ENCODE assay signal across 31 cellular contexts in genomic region chr19:40684280-40684679, GRCh38.
"Had no signal": no experiment of that assay in that cellular context is flagged by ENCODE, and none has a peak within 500 bp of the region (broad histone marks: within the 10 kb centered on the region; RNA-seq: fewer than 3 reads in every experiment).

No MANE protein-coding gene starts in this region.

- H3K27ac ChIP-seq: ascending aorta, body of pancreas had no signal

- H3K9me3 Mint-ChIP-seq: activated naive CD4-positive, alpha-beta T cell treated with anti-CD3 and anti-CD28 coated beads, Interleukin-2, amount 50 U/mL, for 72 hours; activated naive CD8-positive, alpha-beta T cell treated with anti-CD3 and anti-CD28 coated beads, Interleukin-2, amount 50 U/mL, for 24 hours; activated T-cell treated with anti-CD3 and anti-CD28 coated beads, Interleukin-2, amount 50 U/mL, for 24 hours; activated T-helper 1 cell treated with anti-CD3 and anti-CD28 coated beads, Interleukin-12 subunit alpha, Interleukin-12 subunit beta, Interleukin-2, Interleukin-4 antibody, amounts not matched to agents 30 ng/mL and 10 ng/mL and 1 ng/mL, durations not matched to agents 14 hours and 24 hours and 36 hours; central memory CD8-positive, alpha-beta T cell; WTC11 had no signal

- H3K27me3 ChIP-seq: ascending aorta, body of pancreas, MG63 had no signal

- H3K4me3 Mint-ChIP-seq: activated CD8-positive, alpha-beta memory T cell treated with anti-CD3 and anti-CD28 coated beads, Interleukin-2, amount 10 ng/mL, durations not matched to agents 7 days and 5 days; activated CD8-positive, alpha-beta T cell treated with anti-CD3 and anti-CD28 coated beads, Interleukin-2, amount 10 ng/mL, durations not matched to agents 7 days and 5 days; activated naive CD8-positive, alpha-beta T cell treated with anti-CD3 and anti-CD28 coated beads, Interleukin-2, amount 50 U/mL, for 24 hours; activated T-cell treated with anti-CD3 and anti-CD28 coated beads, Interleukin-2, amount 50 U/mL, for 24 hours; activated T-helper 1 cell treated with anti-CD3 and anti-CD28 coated beads, Interleukin-12 subunit alpha, Interleukin-12 subunit beta, Interleukin-2, Interleukin-4 antibody, amounts not matched to agents 30 ng/mL and 10 ng/mL and 1 ng/mL, durations not matched to agents 14 hours and 24 hours and 36 hours; central memory CD8-positive, alpha-beta T cell; T-helper 17 cell; WTC11 had no signal

- H3K4me3 ChIP-seq: ascending aorta, body of pancreas, MG63 had no signal

- H3K27me3 Mint-ChIP-seq: activated CD8-positive, alpha-beta memory T cell treated with anti-CD3 and anti-CD28 coated beads, Interleukin-2, amount 10 ng/mL, durations not matched to agents 7 days and 5 days; activated naive CD8-positive, alpha-beta T cell treated with anti-CD3 and anti-CD28 coated beads, Interleukin-2, amount 50 U/mL, for 24 hours; activated T-cell treated with anti-CD3 and anti-CD28 coated beads, Interleukin-2, amount 50 U/mL, for 24 hours; central memory CD8-positive, alpha-beta T cell; T-helper 17 cell had no signal

- H3K9me3 ChIP-seq: ascending aorta, body of pancreas, MG63 had no signal

- DNase-seq: activated CD4-positive, alpha-beta T cell treated with anti-CD3 and anti-CD28 coated beads for 48 hours; activated CD4-positive, alpha-beta T cell treated with anti-CD3 and anti-CD28 coated beads, Interleukin-2, amount 50 U/mL, for 4 hours; activated CD4-positive, CD25-positive, alpha-beta regulatory T cell treated with anti-CD3 and anti-CD28 coated beads, Interleukin-2, amount 50 U/mL, for 72 hours; activated CD8-positive, alpha-beta memory T cell treated with anti-CD3 and anti-CD28 coated beads, Interleukin-2, amount 10 ng/mL, durations not matched to agents 7 days and 5 days; activated CD8-positive, alpha-beta T cell treated with anti-CD3 and anti-CD28 coated beads, Interleukin-2, amount 10 ng/mL, durations not matched to agents 7 days and 5 days; activated effector memory CD4-positive, alpha-beta T cell treated with Interleukin-2 at 50 U/mL for 16 hours; activated naive CD4-positive, alpha-beta T cell treated with Interleukin-2 at 50 U/mL for 16 hours; activated naive CD8-positive, alpha-beta T cell treated with anti-CD3 and anti-CD28 coated beads, Interleukin-2, amount 50 U/mL, for 24 hours; activated T-cell treated with anti-CD3 and anti-CD28 coated beads, Interleukin-2, amount 50 U/mL, for 24 hours; amniotic stem cell; body of pancreas; KG1; MG63; NCI-H1105; NCI-H1436; NCI-H1694 treated with DMSO at 0.1 percent for 48 hours; NCI-H2029 treated with DMSO at 0.1 percent for 48 hours; NCI-H345; NCI-H510A; NCI-H526 treated with DMSO at 0.1 percent for 48 hours; NK-92 treated with Interleukin-12 subunit alpha and Interleukin-12 subunit beta, amount 100 ng/mL, for 24 hours; PC-3; SIG-M5; T-helper 17 cell; T-helper 9 cell had no signal

- ATAC-seq: activated CD8-positive, alpha-beta memory T cell treated with anti-CD3 and anti-CD28 coated beads, Interleukin-2, amount 10 ng/mL, durations not matched to agents 7 days and 5 days; activated CD8-positive, alpha-beta T cell treated with anti-CD3 and anti-CD28 coated beads, Interleukin-2, amount 10 ng/mL, durations not matched to agents 7 days and 5 days; activated naive CD4-positive, alpha-beta T cell treated with anti-CD3 and anti-CD28 coated beads, Interleukin-2, amount 50 U/mL, for 72 hours; activated naive CD8-positive, alpha-beta T cell treated with anti-CD3 and anti-CD28 coated beads, Interleukin-2, amount 50 U/mL, for 24 hours; body of pancreas; PC-3; T-helper 17 cell; WTC11 had no signal

- H3K27ac Mint-ChIP-seq: activated CD8-positive, alpha-beta memory T cell treated with anti-CD3 and anti-CD28 coated beads, Interleukin-2, amount 10 ng/mL, durations not matched to agents 7 days and 5 days; activated CD8-positive, alpha-beta T cell treated with anti-CD3 and anti-CD28 coated beads, Interleukin-2, amount 10 ng/mL, durations not matched to agents 7 days and 5 days; activated naive CD4-positive, alpha-beta T cell treated with anti-CD3 and anti-CD28 coated beads, Interleukin-2, amount 50 U/mL, for 72 hours; activated naive CD8-positive, alpha-beta T cell treated with anti-CD3 and anti-CD28 coated beads, Interleukin-2, amount 50 U/mL, for 24 hours; activated T-cell treated with anti-CD3 and anti-CD28 coated beads, Interleukin-2, amount 50 U/mL, for 24 hours; activated T-helper 1 cell treated with anti-CD3 and anti-CD28 coated beads, Interleukin-12 subunit alpha, Interleukin-12 subunit beta, Interleukin-2, Interleukin-4 antibody, amounts not matched to agents 30 ng/mL and 10 ng/mL and 1 ng/mL, durations not matched to agents 14 hours and 24 hours and 36 hours; T-helper 17 cell; WTC11 had no signal

- H3K4me1 Mint-ChIP-seq: activated CD8-positive, alpha-beta memory T cell treated with anti-CD3 and anti-CD28 coated beads, Interleukin-2, amount 10 ng/mL, durations not matched to agents 7 days and 5 days; activated naive CD8-positive, alpha-beta T cell treated with anti-CD3 and anti-CD28 coated beads, Interleukin-2, amount 50 U/mL, for 24 hours; central memory CD8-positive, alpha-beta T cell; WTC11 had no signal

- H3K4me1 ChIP-seq: body of pancreas had no signal

- FAIRE-seq: RCC 7860 had no signal
